Comparison of ENCODE assay signal across 10 cellular contexts in the genomic region with DNA sequence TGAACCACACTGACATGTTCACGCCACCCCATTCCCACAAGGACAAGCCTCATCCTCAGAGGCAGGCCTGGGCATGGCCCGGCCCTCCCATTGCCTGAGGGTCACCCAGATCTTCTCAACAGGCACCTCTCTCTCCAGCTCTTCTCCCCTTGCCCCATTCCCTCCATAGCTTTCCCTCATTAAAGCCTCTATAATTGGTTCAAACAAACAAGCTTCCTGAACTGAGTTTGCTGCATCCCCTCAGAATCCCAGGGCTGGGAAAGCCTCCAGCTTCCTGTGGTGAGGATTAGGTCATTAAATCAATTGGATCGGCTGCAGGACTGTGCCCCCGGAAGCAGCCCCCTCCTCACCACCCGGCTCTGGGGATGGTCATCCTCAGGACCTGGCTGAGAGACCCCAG. TPM values are rescaled to one million over a fixed set of nuclear protein-coding genes. Genes with fewer than 3 reads are reported as not detected.
DNase-seq lines count a peak whose midpoint lies in the region; ATAC-seq, FAIRE-seq and TF ChIP-seq lines count a peak whose summit lies in the region.
"Had no signal": no experiment of that assay in that cellular context is flagged by ENCODE, and none has a peak within 500 bp of the region (broad histone marks: within the 10 kb centered on the region; RNA-seq: fewer than 3 reads in every experiment).

No MANE protein-coding gene starts in this region.

- H3K4me1 ChIP-seq in H9 (ENCODE audit: insufficient read depth, low read length) (peaks cover 9% of the 10 kb centered on the region; the same call in 1 of the 2 replicates), endothelial cell of umbilical vein (ENCODE audit: control insufficient read depth, extremely low read depth, insufficient read depth, low read length) (peaks cover 43% of the 10 kb centered on the region), psoas muscle (peaks cover 16% of the 10 kb centered on the region)

- H2BK15ac ChIP-seq in H9 (ENCODE audit: low read depth, low read length) = no peak overlapping the region

- H3K4me3 ChIP-seq in endothelial cell of umbilical vein (replicated peaks in 1 of 3; ENCODE audit: insufficient read depth in 1 of 3, low read depth in 1 of 3, low read length in 3 of 3) = no peak overlapping the region
- H3K4me3 ChIP-seq in psoas muscle = no peak overlapping the region

- POLR2A ChIA-PET in endothelial cell of umbilical vein (lab: Charles Lee) = no interaction called here

- no peaks in the 10 kb centered on the region for H3K36me3 ChIP-seq in endothelial cell of umbilical vein (ENCODE audit: control insufficient read depth in 2 of 2, extremely low read depth in 1 of 2, insufficient read depth in 2 of 2, low read length in 2 of 2)
- no peaks in the 10 kb centered on the region for H3K36me3 ChIP-seq in psoas muscle (ENCODE audit: insufficient read depth in 1 of 2, low read depth in 1 of 2)

- H2AK5ac ChIP-seq in H9 (ENCODE audit: insufficient read length, low read length) = no peak overlapping the region

- no TSS peak for BruUV-seq in endothelial cell of umbilical vein (replicated peaks; lab: Mats Ljungman, UMichigan)

- intact Hi-C loops in endothelial cell of umbilical vein (cut with micrococcal nuclease) (loop anchor here (2.0 kb wide), 1 partner anchor 16 kb away; no protein-coding TSS in a partner anchor), psoas muscle (cut with DNase I) (no loop called here)

- dilution Hi-C loops in endothelial cell of umbilical vein (cut with MboI; ENCODE audit: extremely low pct_ligation_motif_present, low sequenced_read_pairs) = no loop called here

- H2BK20ac ChIP-seq in H9 (ENCODE audit: low read depth, low read length, poor library complexity, severe bottlenecking) = no peak overlapping the region

- TF ChIP-seq POLR2A in endothelial cell of umbilical vein (IDR thresholded peaks at IDR 0.05; ENCODE audit: low read depth, low read length) = no peak

- peak; percentile 86 for FAIRE-seq in endothelial cell of umbilical vein (lab: Jason Lieb, UNC)

- H2AFZ ChIP-seq in H9 (ENCODE audit: low read length) (no peak overlapping the region), endothelial cell of umbilical vein (ENCODE audit: low read depth, low read length) (no peak overlapping the region)

- no peaks in the 10 kb centered on the region for H3K27me3 ChIP-seq in H9 (ENCODE audit: insufficient read depth, low read length)
- no peaks in the 10 kb centered on the region for H3K27me3 ChIP-seq in endothelial cell of umbilical vein (ENCODE audit: control insufficient read depth in 2 of 2, insufficient read depth in 2 of 2, low read length in 2 of 2)
- H3K27me3 ChIP-seq in psoas muscle (ENCODE audit: insufficient read depth in 3 of 3, low read length in 2 of 3) = no peaks in the 10 kb centered on the region

- H3K23ac ChIP-seq in H9 (ENCODE audit: insufficient read length, low read depth, low read length) = no peak overlapping the region

- no peaks in the 10 kb centered on the region for H3K79me1 ChIP-seq in H9 (ENCODE audit: insufficient read depth, low read depth, low read length, poor library complexity, severe bottlenecking)

- ATAC-seq in psoas muscle = peak in 1 of 4 donors; percentile 24
- no peak for ATAC-seq in GM19328 (IDR thresholded peaks at IDR 0.05; ENCODE audit: unreplicated experiment)
- ATAC-seq in activated CD4-positive, CD25-positive, alpha-beta regulatory T cell treated with anti-CD3 and anti-CD28 coated beads, Interleukin-2, amount 50 U/mL, for 24 hours = no peak
- no peak for ATAC-seq in GM21723 (IDR thresholded peaks at IDR 0.05; ENCODE audit: unreplicated experiment)

- H3K18ac ChIP-seq in H9 (ENCODE audit: insufficient read length, low read depth, low read length) = no peak overlapping the region

- H3K56ac ChIP-seq in H9 (ENCODE audit: insufficient read length, low read depth, low read length) = no peak overlapping the region

- H2BK12ac ChIP-seq in H9 (ENCODE audit: insufficient read length, low read depth, low read length) = no peak overlapping the region

- H4K5ac ChIP-seq in H9 (ENCODE audit: insufficient read length, low read depth, low read length) = no peak overlapping the region

- H3K9me3 ChIP-seq in H9 (ENCODE audit: control insufficient read depth, low read depth, low read length) (no peaks in the 10 kb centered on the region), endothelial cell of umbilical vein (replicated peaks; ENCODE audit: control insufficient read depth, insufficient read depth, low read length) (no peaks in the 10 kb centered on the region), psoas muscle (no peaks in the 10 kb centered on the region)

- no peak overlapping the region for H3K9ac ChIP-seq in H9 (ENCODE audit: extremely low read depth, insufficient read length, low read length)
- peak overlapping the region; percentile 12 for H3K9ac ChIP-seq in endothelial cell of umbilical vein (replicated peaks; ENCODE audit: extremely low read depth, insufficient read depth, low read length)

- peak overlapping the region in 1 of 2 experiments; percentile 68; a peak in 2 of 5 replicates for H3K4me3 Mint-ChIP-seq in H9
- H3K4me3 Mint-ChIP-seq: activated naive CD8-positive, alpha-beta T cell treated with anti-CD3 and anti-CD28 coated beads for 36 hours had no signal

- H3K23me2 ChIP-seq in H9 (ENCODE audit: insufficient read length, low read depth, low read length, poor library complexity, severe bottlenecking) = no peaks in the 10 kb centered on the region

- H3K79me2 ChIP-seq in H9 (ENCODE audit: insufficient read depth, low read length) = no peaks in the 10 kb centered on the region
- no peaks in the 10 kb centered on the region for H3K79me2 ChIP-seq in endothelial cell of umbilical vein (ENCODE audit: control insufficient read depth, insufficient read depth, low read length)

- no peak overlapping the region for H2BK5ac ChIP-seq in H9 (ENCODE audit: insufficient read length, low read length)

- H3K4ac ChIP-seq in H9 (ENCODE audit: low read depth, low read length) = no peak overlapping the region

- no peaks in the 10 kb centered on the region for H4K20me1 ChIP-seq in H9 (ENCODE audit: control insufficient read depth, insufficient read depth, insufficient read length)
- no peaks in the 10 kb centered on the region for H4K20me1 ChIP-seq in endothelial cell of umbilical vein (replicated peaks; ENCODE audit: control insufficient read depth, extremely low read depth, insufficient read depth, low read length)

- H3K9me3 Mint-ChIP-seq in H9 = no peaks in the 10 kb centered on the region
- H3K9me3 Mint-ChIP-seq: activated naive CD8-positive, alpha-beta T cell treated with anti-CD3 and anti-CD28 coated beads for 36 hours had no signal

- TF ChIP-seq CTCF in H9 (conservative IDR thresholded peaks at IDR 0.05) (no peak), endothelial cell of umbilical vein (IDR thresholded peaks at IDR 0.05; ENCODE audit: extremely low read depth in 1 of 2, insufficient read depth in 1 of 2, low read depth in 1 of 2, low read length in 2 of 2) (no peak), psoas muscle (IDR thresholded peaks at IDR 0.05) (no peak)

- H4K91ac ChIP-seq in H9 (ENCODE audit: insufficient read length, low read depth, low read length) = no peak overlapping the region

- peaks cover 0 to 3% (median 0%) of the 10 kb centered on the region in 3 experiments; a peak in 2 of 7 replicates for H3K36me3 Mint-ChIP-seq in H9 (ENCODE audit: insufficient read depth in 1 of 3, low read depth in 3 of 3)
- H3K36me3 Mint-ChIP-seq: activated naive CD8-positive, alpha-beta T cell treated with anti-CD3 and anti-CD28 coated beads for 36 hours had no signal

- no peak overlapping the region for H3K4me2 ChIP-seq in H9 (ENCODE audit: insufficient read depth, insufficient read length, low read length)
- peak overlapping the region; percentile 41 for H3K4me2 ChIP-seq in endothelial cell of umbilical vein (ENCODE audit: insufficient read depth, low read length)

- peak overlapping the region; percentile 71 to 97 (median 90) for H3K27ac Mint-ChIP-seq in H9
- H3K27ac Mint-ChIP-seq: activated naive CD8-positive, alpha-beta T cell treated with anti-CD3 and anti-CD28 coated beads for 36 hours had no signal

- CTCF ChIA-PET in endothelial cell of umbilical vein (lab: Charles Lee) = interaction anchor here (1.3 to 4.8 kb wide), 6 partner anchors 10 to 59 kb away, joined by 4 to 29 read pairs (median 8); a partner anchor contains a TSS

- no peak overlapping the region for H2BK120ac ChIP-seq in H9 (ENCODE audit: low read depth, low read length, poor library complexity, severe bottlenecking)

- H3K27me3 Mint-ChIP-seq in H9 (ENCODE audit: low read depth) = no peaks in the 10 kb centered on the region
- H3K27me3 Mint-ChIP-seq: activated naive CD8-positive, alpha-beta T cell treated with anti-CD3 and anti-CD28 coated beads for 36 hours had no signal

- DNase-seq in H9 (no peak), NCI-H82 treated with DMSO at 0.1 percent for 48 hours (lab: John Stamatoyannopoulos, UW; ENCODE audit: unreplicated experiment) (peak; percentile 68), endothelial cell of umbilical vein (ENCODE audit: low read depth, low spot score) (peak; percentile 42), psoas muscle (peak in 1 of 2 donors; percentile 35), kidney glomerular epithelial cell (lab: John Stamatoyannopoulos, UW) (no peak)
- DNase-seq: activated naive CD8-positive, alpha-beta T cell treated with anti-CD3 and anti-CD28 coated beads for 36 hours; DMS79 had no signal

- peaks cover 40% of the 10 kb centered on the region in 2 experiments for H3K4me1 Mint-ChIP-seq in H9

- no peaks in the 10 kb centered on the region for H3K9me1 ChIP-seq in endothelial cell of umbilical vein (replicated peaks; ENCODE audit: control insufficient read depth, extremely low read depth, insufficient read depth, low read length)

- no peak overlapping the region for H4K8ac ChIP-seq in H9 (replicated peaks; ENCODE audit: insufficient read length, low read depth, low read length)

- no CpG with 5 or more reads among the region's 5 CpGs for WGBS in H9 (ENCODE audit: extremely low coverage, insufficient read length, low lambda C conversion rate)
- 52 to 57% (median 56%) methylated on average over 5 of the region's 5 CpGs for WGBS in psoas muscle, 3 donors

- no peak overlapping the region for H3K14ac ChIP-seq in H9 (ENCODE audit: insufficient read depth, low read length)

- H3K27ac ChIP-seq in H9 (ENCODE audit: insufficient read length, low read depth, low read length) = no peak overlapping the region
- H3K27ac ChIP-seq in endothelial cell of umbilical vein (ENCODE audit: insufficient read depth, low read depth, low read length) = peak overlapping the region; percentile 52
- H3K27ac ChIP-seq in psoas muscle = peak overlapping the region; percentile 69

- H3T11ph ChIP-seq in H9 (ENCODE audit: low read length) = no peak overlapping the region

RNA-seq across cellular contexts. Expression of a gene that starts 18.9 kb away (rescaled TPM):
- total RNA-seq in H9 (2021) (43.0 and 44.4 TPM in 2 replicates), endothelial cell of umbilical vein (31.7 and 37.2 TPM in 2 replicates), psoas muscle (10 to 100 TPM; 12.7 to 18.5 (median 14.8) TPM)
- polyA plus RNA-seq in endothelial cell of umbilical vein (23.1 and 26.6 TPM in 2 replicates), psoas muscle (10 to 100 TPM in 2 of 3 donors, 1 to 10 TPM in 1; 5.9 to 11.9 (median 10.3) TPM)
- 21.3 and 33.2 TPM in 2 replicates for polyA plus RNA-seq in endothelial cell of umbilical vein (2011; cell fraction: cytosol; rRNA removed)
- 12.9 and 13.6 TPM in 2 replicates for polyA plus RNA-seq in endothelial cell of umbilical vein (2011; cell fraction: nucleus; rRNA removed)
- 38.7 and 40.7 TPM in 2 replicates for polyA plus RNA-seq in endothelial cell of umbilical vein (2012)
- polyA minus RNA-seq in endothelial cell of umbilical vein = 17.0 and 23.9 TPM in 2 replicates
- 7.4 TPM for polyA minus RNA-seq in endothelial cell of umbilical vein (2011; cell fraction: cytosol; rRNA and poly(A)+ RNA removed)
- polyA minus RNA-seq in endothelial cell of umbilical vein (2011; cell fraction: nucleus; rRNA and poly(A)+ RNA removed) = 4.1 and 5.2 TPM in 2 replicates

RNA-seq across cellular contexts. Expression of a gene that starts 52.0 kb away (rescaled TPM):
- 22.9 and 23.6 TPM in 2 replicates for total RNA-seq in H9 (2021)
- total RNA-seq in endothelial cell of umbilical vein = 22.7 and 23.4 TPM in 2 replicates
- polyA plus RNA-seq in endothelial cell of umbilical vein = 2.9 and 3.7 TPM in 2 replicates
- 7.5 and 7.7 TPM in 2 replicates for polyA plus RNA-seq in endothelial cell of umbilical vein (2011; cell fraction: cytosol; rRNA removed)
- polyA plus RNA-seq in endothelial cell of umbilical vein (2011; cell fraction: nucleus; rRNA removed) = 4.1 and 6.7 TPM in 2 replicates
- polyA plus RNA-seq in endothelial cell of umbilical vein (2012) = 17.0 and 27.1 TPM in 2 replicates
- polyA minus RNA-seq in endothelial cell of umbilical vein = 6.0 and 6.3 TPM in 2 replicates
- 9.6 TPM for polyA minus RNA-seq in endothelial cell of umbilical vein (2011; cell fraction: cytosol; rRNA and poly(A)+ RNA removed)
- polyA minus RNA-seq in endothelial cell of umbilical vein (2011; cell fraction: nucleus; rRNA and poly(A)+ RNA removed) = 2.6 and 3.7 TPM in 2 replicates
- total RNA-seq in psoas muscle = 10 to 100 TPM; 17.6 to 24.9 (median 21.1) TPM
- 10 to 100 TPM; 17.3 to 37.5 (median 25.0) TPM for polyA plus RNA-seq in psoas muscle

RNA-seq across cellular contexts. Expression of a gene that starts 52.1 kb away (rescaled TPM):
- total RNA-seq in H9 (2021) (2.8 TPM in 2 replicates), endothelial cell of umbilical vein (7.4 and 9.8 TPM in 2 replicates), psoas muscle (10 to 100 TPM in 3 of 4 donors, 1 to 10 TPM in 1; 8.0 to 18.2 (median 14.0) TPM)
- polyA plus RNA-seq in endothelial cell of umbilical vein (4.4 and 4.8 TPM in 2 replicates), psoas muscle (10 to 100 TPM in 2 of 3 donors, 1 to 10 TPM in 1; 6.9 to 16.9 (median 10.2) TPM)
- polyA plus RNA-seq in endothelial cell of umbilical vein (2011; cell fraction: cytosol; rRNA removed) = 5.0 and 5.2 TPM in 2 replicates
- polyA plus RNA-seq in endothelial cell of umbilical vein (2011; cell fraction: nucleus; rRNA removed) = 3.0 and 4.0 TPM in 2 replicates
- polyA plus RNA-seq in endothelial cell of umbilical vein (2012) = 16.2 and 22.0 TPM in 2 replicates
- 6.3 and 7.2 TPM in 2 replicates for polyA minus RNA-seq in endothelial cell of umbilical vein
- polyA minus RNA-seq in endothelial cell of umbilical vein (2011; cell fraction: cytosol; rRNA and poly(A)+ RNA removed) = 3.1 TPM
- 1.4 and 3.5 TPM in 2 replicates for polyA minus RNA-seq in endothelial cell of umbilical vein (2011; cell fraction: nucleus; rRNA and poly(A)+ RNA removed)

Comparison
In these comparisons a context has a peak if more than half of its experiments do, and no peak if none do; other contexts are left out.
1. DNase-seq: peak in NCI-H82 treated with DMSO at 0.1 percent for 48 hours (single experiment) and endothelial cell of umbilical vein (single experiment); none in H9 (single experiment) and kidney glomerular epithelial cell (single experiment).